Comparison of ENCODE assay signal across 18 cellular contexts in genomic region chr6:71367763-71368162, GRCh38.
DNase-seq lines count a peak whose midpoint lies in the region; FAIRE-seq and TF ChIP-seq lines count a peak whose summit lies in the region.
"Had no signal": no experiment of that assay in that cellular context is flagged by ENCODE, and none has a peak within 500 bp of the region (broad histone marks: within the 10 kb centered on the region; RNA-seq: fewer than 3 reads in every experiment).

No MANE protein-coding gene starts in this region.

- H3K4me1 ChIP-seq in BLaER1 treated with 17β-estradiol and CSF1 and Interleukin-3, amounts not matched to agents 10 nM and 100 nM = peaks cover 40 to 47% (median 44%) of the 10 kb centered on the region in 10 experiments
- H3K4me1 ChIP-seq in H9 (ENCODE audit: insufficient read depth, low read length) (no peaks in the 10 kb centered on the region), mesendoderm (ENCODE audit: control insufficient read depth, low read depth, low read length) (peaks cover 2% of the 10 kb centered on the region)

- no peak overlapping the region for H3K4me3 Mint-ChIP-seq in H9
- H3K4me3 Mint-ChIP-seq: CD4-positive, alpha-beta T cell; naive thymus-derived CD4-positive, alpha-beta T cell had no signal

- H3K36me3 Mint-ChIP-seq in H9 (ENCODE audit: insufficient read depth in 1 of 3, low read depth in 3 of 3) = no peaks in the 10 kb centered on the region; a peak in 1 of 7 replicates
- H3K36me3 Mint-ChIP-seq: naive thymus-derived CD4-positive, alpha-beta T cell had no signal

- H4K20me1 ChIP-seq in BLaER1 treated with 17β-estradiol and CSF1 and Interleukin-3, amounts not matched to agents 10 nM and 100 nM = no peaks in the 10 kb centered on the region
- no peaks in the 10 kb centered on the region for H4K20me1 ChIP-seq in H9 (ENCODE audit: control insufficient read depth, insufficient read depth, insufficient read length)

- H2BK20ac ChIP-seq in H9 (ENCODE audit: low read depth, low read length, poor library complexity, severe bottlenecking) = no peak overlapping the region

- no peak overlapping the region for H2BK12ac ChIP-seq in H9 (ENCODE audit: insufficient read length, low read depth, low read length)

- peak overlapping the region in 7 of 10 experiments; percentile 6 to 41 (median 22); a peak in 8 of 20 replicates for H3K4me3 ChIP-seq in BLaER1 treated with 17β-estradiol and CSF1 and Interleukin-3, amounts not matched to agents 10 nM and 100 nM
- H3K4me3 ChIP-seq in WERI-Rb-1 (ENCODE audit: low read depth, low read length) = no peak overlapping the region
- H3K4me3 ChIP-seq in mesendoderm (ENCODE audit: low read length) = no peak overlapping the region
- H3K4me3 ChIP-seq: heart left ventricle had no signal

- FAIRE-seq in frontal cortex (lab: Jason Lieb, UNC) = no peak
- FAIRE-seq: endometrium had no signal

- H3K9ac ChIP-seq in BLaER1 treated with 17β-estradiol and CSF1 and Interleukin-3, amounts not matched to agents 10 nM and 100 nM = peak overlapping the region in 10 of 11 experiments; percentile 1 to 78 (median 67); a peak in 19 of 22 replicates
- H3K9ac ChIP-seq in H9 (ENCODE audit: extremely low read depth, insufficient read length, low read length) (no peak overlapping the region), mesendoderm (ENCODE audit: low read length) (no peak overlapping the region)

- H3K56ac ChIP-seq in H9 (ENCODE audit: insufficient read length, low read depth, low read length) = no peak overlapping the region
- peak overlapping the region; percentile 34 for H3K56ac ChIP-seq in mesendoderm (ENCODE audit: low read length)

- no peak overlapping the region for H3K14ac ChIP-seq in H9 (ENCODE audit: insufficient read depth, low read length)

- WGBS in H9 (ENCODE audit: extremely low coverage, insufficient read length, low lambda C conversion rate) = no CpG with 5 or more reads among the region's 3 CpGs
- WGBS in mesendoderm (ENCODE audit: extremely low coverage, insufficient coverage, low lambda C conversion rate) = no CpG with 5 or more reads among the region's 3 CpGs

- no peak overlapping the region for H3T11ph ChIP-seq in H9 (ENCODE audit: low read length)

- no peak for TF ChIP-seq CTCF in H9 (conservative IDR thresholded peaks at IDR 0.05)
- no peak for TF ChIP-seq CTCF in WERI-Rb-1 (IDR thresholded peaks at IDR 0.05; ENCODE audit: low read depth, low read length)
- no peak for TF ChIP-seq CTCF in GM10266 (IDR thresholded peaks at IDR 0.05; ENCODE audit: control insufficient read depth, insufficient read depth, low read depth, missing control alignments)

- H3K27ac ChIP-seq in BLaER1 treated with 17β-estradiol and CSF1 and Interleukin-3, amounts not matched to agents 10 nM and 100 nM = peak overlapping the region in 10 of 11 experiments; percentile 46 to 94 (median 89); a peak in 20 of 22 replicates
- no peak overlapping the region for H3K27ac ChIP-seq in H9 (ENCODE audit: insufficient read length, low read depth, low read length)
- H3K27ac ChIP-seq in WERI-Rb-1 = peak overlapping the region; percentile 31; the same call in 1 of the 2 replicates
- no peak overlapping the region for H3K27ac ChIP-seq in mesendoderm (ENCODE audit: low read depth, low read length)

- no peaks in the 10 kb centered on the region for H3K27me3 Mint-ChIP-seq in H9 (ENCODE audit: low read depth)

- no peaks in the 10 kb centered on the region for H3K9me3 Mint-ChIP-seq in H9
- H3K9me3 Mint-ChIP-seq: CD4-positive, alpha-beta T cell; naive thymus-derived CD4-positive, alpha-beta T cell had no signal

- H2BK120ac ChIP-seq in H9 (ENCODE audit: low read depth, low read length, poor library complexity, severe bottlenecking) = no peak overlapping the region
- peak overlapping the region; percentile 4 for H2BK120ac ChIP-seq in mesendoderm (ENCODE audit: low read depth, low read length)

- no peak overlapping the region for H2BK15ac ChIP-seq in H9 (ENCODE audit: low read depth, low read length)
- H2BK15ac ChIP-seq in mesendoderm (replicated peaks; ENCODE audit: low read depth) = no peak overlapping the region

- H4K8ac ChIP-seq in H9 (replicated peaks; ENCODE audit: insufficient read length, low read depth, low read length) (no peak overlapping the region), mesendoderm (ENCODE audit: low read depth, low read length) (peak overlapping the region; percentile 40)

- H3K23me2 ChIP-seq in H9 (ENCODE audit: insufficient read length, low read depth, low read length, poor library complexity, severe bottlenecking) = no peaks in the 10 kb centered on the region

- peaks cover 3 to 7% of the 10 kb centered on the region in 2 experiments; a peak in 2 of 4 replicates for H3K4me1 Mint-ChIP-seq in H9

- H3K79me2 ChIP-seq in H9 (ENCODE audit: insufficient read depth, low read length) (no peaks in the 10 kb centered on the region), mesendoderm (ENCODE audit: control insufficient read depth, insufficient read depth, low read length) (no peaks in the 10 kb centered on the region)

- H3K27me3 ChIP-seq in BLaER1 treated with 17β-estradiol and CSF1 and Interleukin-3, amounts not matched to agents 10 nM and 100 nM = no peaks in the 10 kb centered on the region
- H3K27me3 ChIP-seq in H9 (ENCODE audit: insufficient read depth, low read length) (no peaks in the 10 kb centered on the region), WERI-Rb-1 (ENCODE audit: insufficient read depth, low read depth, severe bottlenecking) (no peaks in the 10 kb centered on the region), mesendoderm (ENCODE audit: insufficient read depth, low read length, poor library complexity) (no peaks in the 10 kb centered on the region)
- H3K27me3 ChIP-seq: heart left ventricle had no signal

- peaks cover 11 to 71% (median 52%) of the 10 kb centered on the region in 11 experiments for H3K9me3 ChIP-seq in BLaER1 treated with 17β-estradiol and CSF1 and Interleukin-3, amounts not matched to agents 10 nM and 100 nM (replicated peaks in 1 of 11)
- H3K9me3 ChIP-seq in H9 (ENCODE audit: control insufficient read depth, low read depth, low read length) = no peaks in the 10 kb centered on the region
- no peaks in the 10 kb centered on the region for H3K9me3 ChIP-seq in WERI-Rb-1 (ENCODE audit: severe bottlenecking)
- H3K9me3 ChIP-seq: heart left ventricle had no signal

- peak overlapping the region in 1 of 3 experiments; percentile 75; a peak in 3 of 7 replicates for H3K27ac Mint-ChIP-seq in H9
- H3K27ac Mint-ChIP-seq: CD4-positive, alpha-beta T cell; naive thymus-derived CD4-positive, alpha-beta T cell had no signal

- no peak overlapping the region for H3K4ac ChIP-seq in H9 (ENCODE audit: low read depth, low read length)
- H3K4ac ChIP-seq in mesendoderm (ENCODE audit: low read depth, low read length) = no peak overlapping the region

- H2AK5ac ChIP-seq in H9 (ENCODE audit: insufficient read length, low read length) (no peak overlapping the region), mesendoderm (ENCODE audit: low read length) (no peak overlapping the region)

- H2AFZ ChIP-seq in H9 (ENCODE audit: low read length) = no peak overlapping the region

- H3K23ac ChIP-seq in H9 (ENCODE audit: insufficient read length, low read depth, low read length) = no peak overlapping the region
- H3K23ac ChIP-seq in mesendoderm (ENCODE audit: low read length) = no peak overlapping the region

- no peak overlapping the region for H4K91ac ChIP-seq in H9 (ENCODE audit: insufficient read length, low read depth, low read length)

- peaks cover 0 to 13% (median 4%) of the 10 kb centered on the region in 11 experiments; a peak in 7 of 22 replicates for H3K36me3 ChIP-seq in BLaER1 treated with 17β-estradiol and CSF1 and Interleukin-3, amounts not matched to agents 10 nM and 100 nM
- H3K36me3 ChIP-seq in WERI-Rb-1 (no peaks in the 10 kb centered on the region), mesendoderm (ENCODE audit: control insufficient read depth, insufficient read depth, low read length) (no peaks in the 10 kb centered on the region)

- peak; percentile 27 for DNase-seq in H9
- DNase-seq in WERI-Rb-1 = peak; percentile 23
- DNase-seq in mesendoderm = no peak
- no peak for DNase-seq in frontal cortex (ENCODE audit: low spot score in 2 of 2)
- DNase-seq in GOT3 (lab: John Stamatoyannopoulos, UW) = no peak
- no peak for DNase-seq in NCI-H1694 treated with DMSO at 0.1 percent for 48 hours (lab: John Stamatoyannopoulos, UW)
- DNase-seq in GM10266 (ENCODE audit: extremely low spot score) = no peak
- DNase-seq: activated CD4-positive, alpha-beta T cell treated with anti-CD3 and anti-CD28 coated beads, Interleukin-2, amount 50 U/mL, for 48 hours; activated effector memory CD4-positive, alpha-beta T cell treated with Interleukin-2 at 50 U/mL for 16 hours; CD4-positive, alpha-beta T cell; heart left ventricle; naive thymus-derived CD4-positive, alpha-beta T cell; NCI-H1092 treated with DMSO at 0.1 percent for 48 hours; NCI-H510A treated with DMSO at 0.1 percent for 48 hours; retina; stimulated activated naive CD4-positive, alpha-beta T cell had no signal

- H2BK5ac ChIP-seq in H9 (ENCODE audit: insufficient read length, low read length) = no peak overlapping the region
- peak overlapping the region; percentile 13 for H2BK5ac ChIP-seq in mesendoderm (ENCODE audit: low read length)

- no peak overlapping the region for H4K5ac ChIP-seq in H9 (ENCODE audit: insufficient read length, low read depth, low read length)
- H4K5ac ChIP-seq in mesendoderm (ENCODE audit: low read length) = no peak overlapping the region

- H3K79me1 ChIP-seq in H9 (ENCODE audit: insufficient read depth, low read depth, low read length, poor library complexity, severe bottlenecking) (no peaks in the 10 kb centered on the region), mesendoderm (ENCODE audit: low read length) (no peaks in the 10 kb centered on the region)

- H3K4me2 ChIP-seq in BLaER1 treated with 17β-estradiol and CSF1 and Interleukin-3, amounts not matched to agents 10 nM and 100 nM = peak overlapping the region; percentile 59 to 80 (median 73)
- no peak overlapping the region for H3K4me2 ChIP-seq in H9 (ENCODE audit: insufficient read depth, insufficient read length, low read length)
- H3K4me2 ChIP-seq in mesendoderm (ENCODE audit: low read length) = no peak overlapping the region

- H3K18ac ChIP-seq in H9 (ENCODE audit: insufficient read length, low read depth, low read length) (peak overlapping the region; percentile 60), mesendoderm (ENCODE audit: low read length) (peak overlapping the region; percentile 21)

Comparison
In these comparisons a context has a peak if more than half of its experiments do, and no peak if none do; other contexts are left out.
1. H3K27ac ChIP-seq: peak in BLaER1 treated with 17β-estradiol and CSF1 and Interleukin-3, amounts not matched to agents 10 nM and 100 nM (10 of 11) and WERI-Rb-1 (single experiment); none in H9 (single experiment) and mesendoderm (single experiment).
2. H3K4me2 ChIP-seq: peak in BLaER1 treated with 17β-estradiol and CSF1 and Interleukin-3, amounts not matched to agents 10 nM and 100 nM (11 of 11); none in H9 (single experiment) and mesendoderm (single experiment).
3. H3K4me3 ChIP-seq: peak in BLaER1 treated with 17β-estradiol and CSF1 and Interleukin-3, amounts not matched to agents 10 nM and 100 nM (7 of 10); none in WERI-Rb-1 (single experiment) and mesendoderm (single experiment).
4. H3K9ac ChIP-seq: peak in BLaER1 treated with 17β-estradiol and CSF1 and Interleukin-3, amounts not matched to agents 10 nM and 100 nM (10 of 11); none in H9 (single experiment) and mesendoderm (single experiment).
5. DNase-seq: peak in H9 (single experiment) and WERI-Rb-1 (single experiment); none in mesendoderm (single experiment), frontal cortex (0 of 2), GOT3 (single experiment), NCI-H1694 treated with DMSO at 0.1 percent for 48 hours (single experiment) and GM10266 (single experiment).